ENCODE assay signal across 24 cellular contexts in the genomic region with DNA sequence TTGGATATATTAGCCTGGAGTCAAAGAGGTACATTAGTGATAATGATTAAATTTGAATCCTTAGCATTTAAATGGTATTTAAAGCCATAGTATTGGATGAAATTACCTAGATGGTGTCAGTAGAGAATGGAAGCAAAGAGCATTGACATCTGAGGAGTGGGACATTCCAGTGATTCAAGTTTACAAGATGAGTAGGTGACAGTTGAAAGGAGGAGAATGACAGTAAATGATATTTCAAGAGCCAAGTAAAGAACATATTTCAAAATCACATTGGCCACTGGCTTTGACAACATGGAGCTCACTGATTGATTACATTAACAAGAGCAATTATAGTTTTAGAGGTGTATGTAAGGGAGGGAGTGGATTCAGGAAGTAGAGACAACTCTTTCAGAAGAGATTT.
DNase-seq lines count a peak whose midpoint lies in the region; ATAC-seq, FAIRE-seq and TF ChIP-seq lines count a peak whose summit lies in the region.
"Had no signal": no experiment of that assay in that cellular context is flagged by ENCODE, and none has a peak within 500 bp of the region (broad histone marks: within the 10 kb centered on the region; RNA-seq: fewer than 3 reads in every experiment).

No MANE protein-coding gene starts in this region.

- H3K9me3 Mint-ChIP-seq in activated CD4-positive, alpha-beta T cell treated with anti-CD3 and anti-CD28 coated beads for 36 hours (ENCODE audit: low read depth) = no peaks in the 10 kb centered on the region
- no peaks in the 10 kb centered on the region for H3K9me3 Mint-ChIP-seq in activated CD4-positive, alpha-beta T cell treated with anti-CD3 and anti-CD28 coated beads, Interleukin-2, amount 10 ng/mL, durations not matched to agents 7 days and 5 days
- peaks cover 8% of the 10 kb centered on the region for H3K9me3 Mint-ChIP-seq in natural killer cell treated with Interleukin-12 subunit alpha and Interleukin-12 subunit beta and Interleukin-15 and Interleukin-18, amount 100 ng/mL, for 72 hours
- no peaks in the 10 kb centered on the region for H3K9me3 Mint-ChIP-seq in natural killer cell
- no peaks in the 10 kb centered on the region for H3K9me3 Mint-ChIP-seq in stimulated activated memory B cell treated with anti-CD40 and anti-IgM and Interleukin-4, amounts not matched to agents 10 μg/mL and 1 μg/mL and 100 μg/mL, for 72 hours
- no peaks in the 10 kb centered on the region for H3K9me3 Mint-ChIP-seq in activated CD4-positive, alpha-beta memory T cell treated with anti-CD3 and anti-CD28 coated beads for 36 hours
- H3K9me3 Mint-ChIP-seq: CD14-positive monocyte; CD4-positive, alpha-beta T cell; HFFc6 had no signal

- CTCF ChIA-PET in activated CD4-positive, alpha-beta T cell treated with anti-CD3 and anti-CD28 coated beads for 36 hours (lab: Charles Lee) = no interaction called here
- CTCF ChIA-PET in activated CD4-positive, alpha-beta T cell treated with anti-CD3 and anti-CD28 coated beads, Interleukin-2, amount 10 ng/mL, durations not matched to agents 7 days and 5 days (lab: Charles Lee) = no interaction called here
- CTCF ChIA-PET in activated CD4-positive, alpha-beta memory T cell treated with anti-CD3 and anti-CD28 coated beads for 36 hours (lab: Charles Lee) = no interaction called here

- no peak for TF ChIP-seq CTCF in natural killer cell (IDR thresholded peaks at IDR 0.05)

- peak; percentile 60 for ATAC-seq in activated CD4-positive, alpha-beta T cell treated with anti-CD3 and anti-CD28 coated beads for 36 hours
- ATAC-seq in natural killer cell treated with Interleukin-12 subunit alpha and Interleukin-12 subunit beta and Interleukin-15 and Interleukin-18, amount 100 ng/mL, for 72 hours = no peak
- no peak for ATAC-seq in natural killer cell
- no peak for ATAC-seq in stimulated activated memory B cell treated with anti-CD40 and anti-IgM and Interleukin-4, amounts not matched to agents 10 μg/mL and 1 μg/mL and 100 μg/mL, for 72 hours
- ATAC-seq: A549, GM12878 had no signal

- peaks cover 6% of the 10 kb centered on the region for H3K27me3 Mint-ChIP-seq in activated CD4-positive, alpha-beta T cell treated with anti-CD3 and anti-CD28 coated beads for 36 hours
- no peaks in the 10 kb centered on the region for H3K27me3 Mint-ChIP-seq in activated CD4-positive, alpha-beta T cell treated with anti-CD3 and anti-CD28 coated beads, Interleukin-2, amount 10 ng/mL, durations not matched to agents 7 days and 5 days
- no peaks in the 10 kb centered on the region for H3K27me3 Mint-ChIP-seq in natural killer cell treated with Interleukin-12 subunit alpha and Interleukin-12 subunit beta and Interleukin-15 and Interleukin-18, amount 100 ng/mL, for 72 hours
- H3K27me3 Mint-ChIP-seq in natural killer cell (ENCODE audit: low read depth in 2 of 2) = no peaks in the 10 kb centered on the region
- no peaks in the 10 kb centered on the region for H3K27me3 Mint-ChIP-seq in stimulated activated memory B cell treated with anti-CD40 and anti-IgM and Interleukin-4, amounts not matched to agents 10 μg/mL and 1 μg/mL and 100 μg/mL, for 72 hours
- H3K27me3 Mint-ChIP-seq in activated CD4-positive, alpha-beta memory T cell treated with anti-CD3 and anti-CD28 coated beads for 36 hours = no peaks in the 10 kb centered on the region
- H3K27me3 Mint-ChIP-seq: CD4-positive, alpha-beta T cell; CD8-positive, alpha-beta memory T cell had no signal

- peak overlapping the region; percentile 35 for H3K27ac Mint-ChIP-seq in activated CD4-positive, alpha-beta T cell treated with anti-CD3 and anti-CD28 coated beads for 36 hours
- H3K27ac Mint-ChIP-seq in activated CD4-positive, alpha-beta T cell treated with anti-CD3 and anti-CD28 coated beads, Interleukin-2, amount 10 ng/mL, durations not matched to agents 7 days and 5 days = no peak overlapping the region
- H3K27ac Mint-ChIP-seq in natural killer cell treated with Interleukin-12 subunit alpha and Interleukin-12 subunit beta and Interleukin-15 and Interleukin-18, amount 100 ng/mL, for 72 hours = peak overlapping the region in 1 of 2 donors; percentile 76
- H3K27ac Mint-ChIP-seq in natural killer cell = no peak overlapping the region
- H3K27ac Mint-ChIP-seq in stimulated activated memory B cell treated with anti-CD40 and anti-IgM and Interleukin-4, amounts not matched to agents 10 μg/mL and 1 μg/mL and 100 μg/mL, for 72 hours = peak overlapping the region; percentile 10
- H3K27ac Mint-ChIP-seq in activated CD4-positive, alpha-beta memory T cell treated with anti-CD3 and anti-CD28 coated beads for 36 hours = no peak overlapping the region
- H3K27ac Mint-ChIP-seq: CD14-positive monocyte; CD4-positive, alpha-beta T cell; CD8-positive, alpha-beta memory T cell; HFFc6 had no signal

- FAIRE-seq in GM12892 (lab: Jason Lieb, UNC) = peak; percentile 30
- FAIRE-seq: A549, D721Med, GM12878, H54 had no signal

- no peaks in the 10 kb centered on the region for H3K36me3 Mint-ChIP-seq in activated CD4-positive, alpha-beta T cell treated with anti-CD3 and anti-CD28 coated beads for 36 hours (ENCODE audit: low read depth)
- H3K36me3 Mint-ChIP-seq in activated CD4-positive, alpha-beta T cell treated with anti-CD3 and anti-CD28 coated beads, Interleukin-2, amount 10 ng/mL, durations not matched to agents 7 days and 5 days (ENCODE audit: low read depth) = no peaks in the 10 kb centered on the region
- peaks cover 5% of the 10 kb centered on the region for H3K36me3 Mint-ChIP-seq in natural killer cell treated with Interleukin-12 subunit alpha and Interleukin-12 subunit beta and Interleukin-15 and Interleukin-18, amount 100 ng/mL, for 72 hours
- H3K36me3 Mint-ChIP-seq in natural killer cell = no peaks in the 10 kb centered on the region
- peaks cover 18% of the 10 kb centered on the region for H3K36me3 Mint-ChIP-seq in stimulated activated memory B cell treated with anti-CD40 and anti-IgM and Interleukin-4, amounts not matched to agents 10 μg/mL and 1 μg/mL and 100 μg/mL, for 72 hours
- no peaks in the 10 kb centered on the region for H3K36me3 Mint-ChIP-seq in activated CD4-positive, alpha-beta memory T cell treated with anti-CD3 and anti-CD28 coated beads for 36 hours
- H3K36me3 Mint-ChIP-seq: CD14-positive monocyte; CD8-positive, alpha-beta memory T cell had no signal

- H3K4me1 Mint-ChIP-seq in activated CD4-positive, alpha-beta T cell treated with anti-CD3 and anti-CD28 coated beads for 36 hours = peaks cover 19% of the 10 kb centered on the region
- no peaks in the 10 kb centered on the region for H3K4me1 Mint-ChIP-seq in activated CD4-positive, alpha-beta T cell treated with anti-CD3 and anti-CD28 coated beads, Interleukin-2, amount 10 ng/mL, durations not matched to agents 7 days and 5 days
- H3K4me1 Mint-ChIP-seq in natural killer cell treated with Interleukin-12 subunit alpha and Interleukin-12 subunit beta and Interleukin-15 and Interleukin-18, amount 100 ng/mL, for 72 hours (ENCODE audit: low read depth in 2 of 2) = peaks cover 15 to 22% of the 10 kb centered on the region in 2 donors
- H3K4me1 Mint-ChIP-seq in natural killer cell = peaks cover 19 to 26% of the 10 kb centered on the region in 2 donors
- peaks cover 35% of the 10 kb centered on the region for H3K4me1 Mint-ChIP-seq in stimulated activated memory B cell treated with anti-CD40 and anti-IgM and Interleukin-4, amounts not matched to agents 10 μg/mL and 1 μg/mL and 100 μg/mL, for 72 hours
- H3K4me1 Mint-ChIP-seq in activated CD4-positive, alpha-beta memory T cell treated with anti-CD3 and anti-CD28 coated beads for 36 hours (ENCODE audit: low read depth) = no peaks in the 10 kb centered on the region
- H3K4me1 Mint-ChIP-seq: CD8-positive, alpha-beta memory T cell had no signal

- no peak for TF ChIP-seq POLR2A in GM12892 (IDR thresholded peaks at IDR 0.05; ENCODE audit: low read depth, low read length)

- DNase-seq in activated CD4-positive, alpha-beta T cell treated with anti-CD3 and anti-CD28 coated beads for 36 hours = no peak
- no peak for DNase-seq in activated CD4-positive, alpha-beta T cell treated with anti-CD3 and anti-CD28 coated beads, Interleukin-2, amount 10 ng/mL, durations not matched to agents 7 days and 5 days
- no peak for DNase-seq in natural killer cell treated with Interleukin-12 subunit alpha and Interleukin-12 subunit beta and Interleukin-15 and Interleukin-18, amount 100 ng/mL, for 72 hours (ENCODE audit: low spot score)
- DNase-seq in natural killer cell = no peak
- DNase-seq in GM12892 (ENCODE audit: insufficient read length) = no peak
- no peak for DNase-seq in activated CD4-positive, alpha-beta memory T cell treated with anti-CD3 and anti-CD28 coated beads for 36 hours
- DNase-seq: 8988T; ACHN; AML-193; BE2C; CD4-positive, alpha-beta T cell; CD8-positive, alpha-beta memory T cell; DMS 273 treated with DMSO at 0.1 percent for 48 hours; DMS79; EL; GDM1; GOT3; HFFc6 had no signal

- intact Hi-C loops in activated CD4-positive, alpha-beta T cell treated with anti-CD3 and anti-CD28 coated beads for 36 hours (cut with DNase I, micrococcal nuclease) = no loop called here
- intact Hi-C loops in natural killer cell (cut with micrococcal nuclease) = no loop called here
- intact Hi-C loops in activated CD4-positive, alpha-beta memory T cell treated with anti-CD3 and anti-CD28 coated beads for 36 hours (cut with micrococcal nuclease) = no loop called here

- POLR2A ChIA-PET in activated CD4-positive, alpha-beta T cell treated with anti-CD3 and anti-CD28 coated beads for 36 hours (lab: Charles Lee) = no interaction called here
- POLR2A ChIA-PET in activated CD4-positive, alpha-beta T cell treated with anti-CD3 and anti-CD28 coated beads, Interleukin-2, amount 10 ng/mL, durations not matched to agents 7 days and 5 days (lab: Charles Lee) = no interaction called here
- POLR2A ChIA-PET in activated CD4-positive, alpha-beta memory T cell treated with anti-CD3 and anti-CD28 coated beads for 36 hours (lab: Charles Lee) = no interaction called here

- H3K4me3 Mint-ChIP-seq in activated CD4-positive, alpha-beta T cell treated with anti-CD3 and anti-CD28 coated beads for 36 hours = no peak overlapping the region
- H3K4me3 Mint-ChIP-seq in activated CD4-positive, alpha-beta T cell treated with anti-CD3 and anti-CD28 coated beads, Interleukin-2, amount 10 ng/mL, durations not matched to agents 7 days and 5 days = no peak overlapping the region
- peak overlapping the region; percentile 6 for H3K4me3 Mint-ChIP-seq in natural killer cell treated with Interleukin-12 subunit alpha and Interleukin-12 subunit beta and Interleukin-15 and Interleukin-18, amount 100 ng/mL, for 72 hours
- no peak overlapping the region for H3K4me3 Mint-ChIP-seq in natural killer cell
- no peak overlapping the region for H3K4me3 Mint-ChIP-seq in stimulated activated memory B cell treated with anti-CD40 and anti-IgM and Interleukin-4, amounts not matched to agents 10 μg/mL and 1 μg/mL and 100 μg/mL, for 72 hours
- no peak overlapping the region for H3K4me3 Mint-ChIP-seq in activated CD4-positive, alpha-beta memory T cell treated with anti-CD3 and anti-CD28 coated beads for 36 hours
- H3K4me3 Mint-ChIP-seq: CD14-positive monocyte; CD4-positive, alpha-beta T cell; CD8-positive, alpha-beta memory T cell; HFFc6 had no signal

Comparison
In these comparisons a context has a peak if more than half of its experiments do, and no peak if none do; other contexts are left out.
1. H3K27ac Mint-ChIP-seq: peak in activated CD4-positive, alpha-beta T cell treated with anti-CD3 and anti-CD28 coated beads for 36 hours (single experiment) and stimulated activated memory B cell treated with anti-CD40 and anti-IgM and Interleukin-4, amounts not matched to agents 10 μg/mL and 1 μg/mL and 100 μg/mL, for 72 hours (single experiment); none in activated CD4-positive, alpha-beta T cell treated with anti-CD3 and anti-CD28 coated beads, Interleukin-2, amount 10 ng/mL, durations not matched to agents 7 days and 5 days (single experiment), natural killer cell (0 of 2) and activated CD4-positive, alpha-beta memory T cell treated with anti-CD3 and anti-CD28 coated beads for 36 hours (single experiment).